ENCODE assay signal across 11 cellular contexts in the genomic region with DNA sequence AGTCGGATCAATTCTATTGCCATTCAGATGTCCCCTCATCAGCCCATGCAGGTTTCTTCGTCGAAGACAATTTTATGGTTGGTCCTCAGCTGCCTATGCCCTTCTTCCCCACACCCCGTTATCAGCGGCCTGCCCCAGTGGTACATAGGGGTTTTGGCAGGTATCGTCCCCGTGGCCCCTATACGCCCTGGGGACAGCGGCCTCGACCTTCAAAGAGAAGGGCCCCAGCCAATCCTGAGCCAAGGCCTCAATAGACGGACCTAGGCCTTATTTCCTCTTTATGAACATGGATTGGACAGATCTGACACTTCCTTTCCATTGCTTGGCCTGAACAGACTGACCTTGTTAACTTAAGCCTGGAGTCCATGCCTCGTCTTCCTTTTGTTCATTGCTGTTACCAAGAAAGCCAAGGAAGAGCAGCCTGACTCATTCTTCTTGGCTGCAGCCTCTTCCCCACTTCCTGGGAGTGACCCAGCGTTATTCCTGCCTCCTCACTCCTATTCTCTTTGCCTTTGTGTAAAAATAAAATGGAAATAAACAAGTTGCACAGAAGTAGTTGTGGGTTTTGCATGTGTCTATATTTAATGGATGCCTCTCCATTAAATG.
DNase-seq lines count a peak whose midpoint lies in the region; ATAC-seq and TF ChIP-seq lines count a peak whose summit lies in the region.
"Had no signal": no experiment of that assay in that cellular context is flagged by ENCODE, and none has a peak within 500 bp of the region (broad histone marks: within the 10 kb centered on the region; RNA-seq: fewer than 3 reads in every experiment).

No MANE protein-coding gene starts in this region.

- peak; percentile 66 for ATAC-seq in left ventricle myocardium superior
- no peak for ATAC-seq in HG03571 (IDR thresholded peaks at IDR 0.05; ENCODE audit: unreplicated experiment)

- intact Hi-C loops in left ventricle myocardium superior (cut with micrococcal nuclease): no loop called here

- no peak for TF ChIP-seq CTCF in HFF-Myc (IDR thresholded peaks at IDR 0.05; ENCODE audit: low read depth, low read length, missing control alignments)

- peak; percentile 93 for DNase-seq in AG08395 (ENCODE audit: low spot score)
- DNase-seq in HFF-Myc (ENCODE audit: extremely low read depth, low read depth): peak; percentile 67
- peak; percentile 91 for DNase-seq in amniotic epithelial cell (ENCODE audit: low read depth)
- no peak for DNase-seq in left ventricle myocardium superior
- no peak for DNase-seq in activated gamma-delta T cell (lab: John Stamatoyannopoulos, UW)
- no peak for DNase-seq in activated CD4-positive, CD25-positive, alpha-beta regulatory T cell (lab: John Stamatoyannopoulos, UW)
- DNase-seq in DMS153 (lab: John Stamatoyannopoulos, UW): no peak
- DNase-seq: NCI-H2227 treated with DMSO at 0.1 percent for 48 hours, T1000 had no signal

- H3K4me3 ChIP-seq in HFF-Myc (replicated peaks; ENCODE audit: low read depth, low read length): no peak overlapping the region
- H3K4me3 ChIP-seq: uterus had no signal

Comparison
In these comparisons a context has a peak if more than half of its experiments do, and no peak if none do; other contexts are left out.
1. DNase-seq: peak in AG08395 (single experiment), HFF-Myc (single experiment) and amniotic epithelial cell (single experiment); none in left ventricle myocardium superior (single experiment), activated gamma-delta T cell (single experiment), activated CD4-positive, CD25-positive, alpha-beta regulatory T cell (0 of 4) and DMS153 (single experiment).